33 cellular contexts compared by ENCODE assay signal in the genomic region with DNA sequence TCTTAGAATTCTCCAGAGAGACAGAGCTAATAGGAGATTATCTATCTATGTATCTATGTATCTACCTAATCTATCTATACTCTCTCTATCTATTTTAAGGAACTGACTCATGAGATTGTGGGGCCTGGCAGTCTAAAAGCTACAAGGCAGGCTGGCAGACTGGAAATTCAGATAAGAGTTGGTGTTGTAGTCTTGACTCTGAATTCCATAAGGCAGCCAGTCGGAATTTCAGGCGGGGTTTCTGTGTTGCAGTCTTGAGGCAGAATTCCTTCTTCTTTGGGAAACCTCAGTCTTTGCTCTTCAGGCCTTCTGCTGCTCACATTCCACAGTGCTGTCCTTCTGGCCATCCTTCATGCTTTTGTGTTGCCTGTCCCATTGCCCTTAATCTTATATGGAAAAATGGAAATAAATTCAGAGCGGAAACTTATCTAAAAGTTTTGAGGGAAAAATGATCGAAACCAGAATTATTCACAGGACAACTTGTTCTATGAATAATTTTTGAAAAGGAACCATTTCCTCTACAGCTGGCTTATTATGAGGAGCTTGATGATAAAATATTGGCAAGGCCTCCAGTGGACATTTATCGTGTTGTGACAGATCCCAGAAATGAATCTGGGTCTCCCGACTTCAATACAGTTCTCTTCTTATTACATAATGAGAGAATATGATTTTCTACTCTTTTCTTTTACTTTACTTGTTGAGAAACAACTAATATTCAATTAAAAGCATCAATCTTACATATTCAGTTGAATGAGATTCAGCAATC. TPM values are rescaled to one million over a fixed set of nuclear protein-coding genes. Genes with fewer than 3 reads are reported as not detected.
"Had no signal": no experiment of that assay in that cellular context is flagged by ENCODE, and none has a peak within 500 bp of the region (broad histone marks: within the 10 kb centered on the region; RNA-seq: fewer than 3 reads in every experiment).

No MANE protein-coding gene starts in this region.

- H3K27ac ChIP-seq: esophagus muscularis mucosa, lower lobe of right lung, pancreas, prostate gland, sigmoid colon, stomach, thyroid gland, upper lobe of right lung, VCaP had no signal

- H3K4me3 ChIP-seq: adrenal gland, ascending aorta, esophagus muscularis mucosa, lower lobe of right lung, mucosa of descending colon, pancreas, prostate gland, sigmoid colon, smooth muscle cell, stomach, thyroid gland, upper lobe of right lung had no signal

- ATAC-seq: left colon; lower lobe of right lung; mucosa of descending colon; pancreas; stimulated activated memory B cell treated with anti-CD40 and anti-IgM and Interleukin-4, amounts not matched to agents 10 μg/mL and 1 μg/mL and 100 μg/mL, for 72 hours; T-cell; upper lobe of right lung had no signal

- H3K27me3 ChIP-seq: adrenal gland, ascending aorta, esophagus muscularis mucosa, pancreas, sigmoid colon, stomach, thyroid gland, upper lobe of right lung had no signal

- H3K4me2 ChIP-seq: smooth muscle cell had no signal

- H3K4me1 ChIP-seq: ascending aorta, esophagus muscularis mucosa, lower lobe of right lung, pancreas, prostate gland, sigmoid colon, stomach, thyroid gland, upper lobe of right lung had no signal

- H3K36me3 ChIP-seq: adrenal gland, ascending aorta, esophagus muscularis mucosa, lower lobe of right lung, pancreas, prostate gland, sigmoid colon, stomach, thyroid gland, upper lobe of right lung had no signal

- DNase-seq: activated CD4-positive, alpha-beta T cell treated with anti-CD3 and anti-CD28 coated beads for 4 hours; activated CD4-positive, alpha-beta T cell treated with anti-CD3 and anti-CD28 coated beads, Interleukin-2, amount 50 U/mL, for 4 hours; activated effector memory CD4-positive, alpha-beta T cell treated with anti-CD3 and anti-CD28 coated beads, Interleukin-2, amount 50 U/mL, for 16 hours; activated naive CD4-positive, alpha-beta T cell treated with anti-CD3 and anti-CD28 coated beads for 36 hours; activated naive CD8-positive, alpha-beta T cell treated with anti-CD3 and anti-CD28 coated beads for 36 hours; activated T-cell treated with anti-CD3 and anti-CD28 coated beads, Interleukin-2, amount 50 U/mL, for 1 hour; central memory CD4-positive, alpha-beta T cell; endodermal cell; left colon; lower lobe of right lung; mesenchymal stem cell; mucosa of descending colon; naive B cell; nephron progenitor cell; pancreas; retina; sigmoid colon; stimulated activated CD4-positive, alpha-beta T cell treated with anti-CD3 and anti-CD28 coated beads, Interleukin-1b, Interleukin-23, amount 100 ng/mL, for 48 hours; stimulated activated CD4-positive, alpha-beta T cell treated with anti-CD3 and anti-CD28 coated beads, Interleukin-4, amount 100 ng/mL, for 4 hours; stimulated activated CD8-positive, alpha-beta memory T cell treated with anti-CD3 and anti-CD28 coated beads, Interleukin-4, amount 100 ng/mL, for 48 hours; stomach; T-cell; thyroid gland; upper lobe of right lung had no signal

- H3K9me3 ChIP-seq: adrenal gland, esophagus muscularis mucosa, lower lobe of right lung, mucosa of descending colon, pancreas, prostate gland, sigmoid colon, stomach, thyroid gland, upper lobe of right lung had no signal

- FAIRE-seq: frontal cortex, keratinocyte, pancreas had no signal

RNA-seq across cellular contexts. Expression of a gene that starts 10.8 kb away (rescaled TPM):
- total RNA-seq: frontal cortex had no signal
